Comparison of ENCODE assay signal across 11 cellular contexts in genomic region chr2:42962521-42962953, GRCh38.
A peak's percentile ranks its signal among the peaks of the same experiment; 100 is the strongest.
DNase-seq lines count a peak whose midpoint lies in the region; ATAC-seq and TF ChIP-seq lines count a peak whose summit lies in the region.
"Had no signal": no experiment of that assay in that cellular context is flagged by ENCODE, and none has a peak within 500 bp of the region (broad histone marks: within the 10 kb centered on the region; RNA-seq: fewer than 3 reads in every experiment).

No MANE protein-coding gene starts in this region.

- no peaks in the 10 kb centered on the region for H3K36me3 ChIP-seq in BLaER1

- no peaks in the 10 kb centered on the region for H3K36me3 Mint-ChIP-seq in HFFc6 (ENCODE audit: low read depth)
- H3K36me3 Mint-ChIP-seq in neural crest cell (ENCODE audit: low read depth) = no peaks in the 10 kb centered on the region
- no peaks in the 10 kb centered on the region for H3K36me3 Mint-ChIP-seq in activated naive CD4-positive, alpha-beta T cell treated with anti-CD3 and anti-CD28 coated beads, Interleukin-2, amount 10 ng/mL, durations not matched to agents 7 days and 5 days
- H3K36me3 Mint-ChIP-seq in activated CD8-positive, alpha-beta memory T cell treated with anti-CD3 and anti-CD28 coated beads, Interleukin-2, amount 10 ng/mL, durations not matched to agents 7 days and 5 days = no peaks in the 10 kb centered on the region
- H3K36me3 Mint-ChIP-seq: stimulated activated memory B cell treated with anti-CD40 and anti-IgM and Interleukin-4, amounts not matched to agents 10 μg/mL and 1 μg/mL and 100 μg/mL, for 72 hours had no signal

- H3K4me3 Mint-ChIP-seq in HFFc6 (no peak overlapping the region), neural crest cell (peak overlapping the region; percentile 59)
- no peak overlapping the region for H3K4me3 Mint-ChIP-seq in activated naive CD4-positive, alpha-beta T cell treated with anti-CD3 and anti-CD28 coated beads, Interleukin-2, amount 10 ng/mL, durations not matched to agents 7 days and 5 days
- H3K4me3 Mint-ChIP-seq in activated CD8-positive, alpha-beta memory T cell treated with anti-CD3 and anti-CD28 coated beads, Interleukin-2, amount 10 ng/mL, durations not matched to agents 7 days and 5 days = no peak overlapping the region
- H3K4me3 Mint-ChIP-seq: stimulated activated memory B cell treated with anti-CD40 and anti-IgM and Interleukin-4, amounts not matched to agents 10 μg/mL and 1 μg/mL and 100 μg/mL, for 72 hours had no signal

- no peak for ATAC-seq in HG02763 (IDR thresholded peaks at IDR 0.05; ENCODE audit: unreplicated experiment)
- ATAC-seq in activated CD8-positive, alpha-beta memory T cell treated with anti-CD3 and anti-CD28 coated beads, Interleukin-2, amount 10 ng/mL, durations not matched to agents 7 days and 5 days = no peak
- ATAC-seq: HCT116; stimulated activated memory B cell treated with anti-CD40 and anti-IgM and Interleukin-4, amounts not matched to agents 10 μg/mL and 1 μg/mL and 100 μg/mL, for 72 hours had no signal

- H3K4me1 Mint-ChIP-seq in HFFc6 (ENCODE audit: low read depth) (peaks cover 50% of the 10 kb centered on the region), neural crest cell (peaks cover 48% of the 10 kb centered on the region)
- peaks cover 9% of the 10 kb centered on the region for H3K4me1 Mint-ChIP-seq in activated naive CD4-positive, alpha-beta T cell treated with anti-CD3 and anti-CD28 coated beads, Interleukin-2, amount 10 ng/mL, durations not matched to agents 7 days and 5 days
- H3K4me1 Mint-ChIP-seq in activated CD8-positive, alpha-beta memory T cell treated with anti-CD3 and anti-CD28 coated beads, Interleukin-2, amount 10 ng/mL, durations not matched to agents 7 days and 5 days = peaks cover 10% of the 10 kb centered on the region

- H3K27ac Mint-ChIP-seq in HFFc6 = peak overlapping the region; percentile 12; the same call in 1 of the 2 replicates
- peak overlapping the region; percentile 75 for H3K27ac Mint-ChIP-seq in neural crest cell (ENCODE audit: unreplicated experiment)
- H3K27ac Mint-ChIP-seq in activated naive CD4-positive, alpha-beta T cell treated with anti-CD3 and anti-CD28 coated beads, Interleukin-2, amount 10 ng/mL, durations not matched to agents 7 days and 5 days = no peak overlapping the region
- H3K27ac Mint-ChIP-seq in activated CD8-positive, alpha-beta memory T cell treated with anti-CD3 and anti-CD28 coated beads, Interleukin-2, amount 10 ng/mL, durations not matched to agents 7 days and 5 days = no peak overlapping the region
- H3K27ac Mint-ChIP-seq: stimulated activated memory B cell treated with anti-CD40 and anti-IgM and Interleukin-4, amounts not matched to agents 10 μg/mL and 1 μg/mL and 100 μg/mL, for 72 hours had no signal

- TF ChIP-seq CTCF in HFFc6 (IDR thresholded peaks at IDR 0.05) (no peak), choroid plexus epithelial cell (conservative IDR thresholded peaks at IDR 0.05; ENCODE audit: low read depth, low read length) (no peak), neural crest cell (conservative IDR thresholded peaks at IDR 0.05) (no peak)

- no peak for DNase-seq in HFFc6
- peak; percentile 39 for DNase-seq in choroid plexus epithelial cell (ENCODE audit: low read depth)
- DNase-seq in neural crest cell (ENCODE audit: low read depth, low spot score) = no peak
- no peak for DNase-seq in HPDE6-E6E7 (ENCODE audit: extremely low spot score)
- no peak for DNase-seq in activated naive CD4-positive, alpha-beta T cell treated with anti-CD3 and anti-CD28 coated beads, Interleukin-2, amount 10 ng/mL, durations not matched to agents 7 days and 5 days
- no peak for DNase-seq in activated CD8-positive, alpha-beta memory T cell treated with anti-CD3 and anti-CD28 coated beads, Interleukin-2, amount 10 ng/mL, durations not matched to agents 7 days and 5 days
- DNase-seq: SHP77 treated with DMSO at 0.1 percent for 48 hours had no signal

- H3K27me3 ChIP-seq in BLaER1 = no peaks in the 10 kb centered on the region

- H3K4me3 ChIP-seq in BLaER1 (peak overlapping the region; percentile 37), choroid plexus epithelial cell (ENCODE audit: low read depth, low read length) (no peak overlapping the region)

- no peaks in the 10 kb centered on the region for H3K9me3 Mint-ChIP-seq in HFFc6
- H3K9me3 Mint-ChIP-seq in neural crest cell = no peaks in the 10 kb centered on the region
- H3K9me3 Mint-ChIP-seq in activated naive CD4-positive, alpha-beta T cell treated with anti-CD3 and anti-CD28 coated beads, Interleukin-2, amount 10 ng/mL, durations not matched to agents 7 days and 5 days = no peaks in the 10 kb centered on the region
- no peaks in the 10 kb centered on the region for H3K9me3 Mint-ChIP-seq in activated CD8-positive, alpha-beta memory T cell treated with anti-CD3 and anti-CD28 coated beads, Interleukin-2, amount 10 ng/mL, durations not matched to agents 7 days and 5 days (ENCODE audit: low read depth)
- H3K9me3 Mint-ChIP-seq: stimulated activated memory B cell treated with anti-CD40 and anti-IgM and Interleukin-4, amounts not matched to agents 10 μg/mL and 1 μg/mL and 100 μg/mL, for 72 hours had no signal

- H4K20me1 ChIP-seq in BLaER1 = no peaks in the 10 kb centered on the region

- H3K27ac ChIP-seq in BLaER1 = peak overlapping the region; percentile 96

- H3K9ac ChIP-seq in BLaER1 = peak overlapping the region; percentile 86

- H3K4me2 ChIP-seq in BLaER1 = peak overlapping the region; percentile 87

- CTCF ChIA-PET in activated naive CD4-positive, alpha-beta T cell treated with anti-CD3 and anti-CD28 coated beads, Interleukin-2, amount 10 ng/mL, durations not matched to agents 7 days and 5 days (lab: Charles Lee) = interaction anchor here (0.6 to 2.0 kb wide), 6 partner anchors 12 to 522 kb away, joined by 3 to 9 read pairs (median 3); no protein-coding TSS in a partner anchor
- CTCF ChIA-PET in activated CD8-positive, alpha-beta memory T cell treated with anti-CD3 and anti-CD28 coated beads, Interleukin-2, amount 10 ng/mL, durations not matched to agents 7 days and 5 days (lab: Charles Lee) = interaction anchor here (1.7 to 2.1 kb wide), 3 partner anchors 11 to 164 kb away, joined by 5 to 6 read pairs (median 5); no protein-coding TSS in a partner anchor

- H3K9me3 ChIP-seq in BLaER1 = no peaks in the 10 kb centered on the region

- H3K27me3 Mint-ChIP-seq in HFFc6 (ENCODE audit: insufficient read depth) (peaks cover 2% of the 10 kb centered on the region), neural crest cell (ENCODE audit: low read depth) (no peaks in the 10 kb centered on the region)
- peaks cover 60% of the 10 kb centered on the region for H3K27me3 Mint-ChIP-seq in activated naive CD4-positive, alpha-beta T cell treated with anti-CD3 and anti-CD28 coated beads, Interleukin-2, amount 10 ng/mL, durations not matched to agents 7 days and 5 days
- H3K27me3 Mint-ChIP-seq in activated CD8-positive, alpha-beta memory T cell treated with anti-CD3 and anti-CD28 coated beads, Interleukin-2, amount 10 ng/mL, durations not matched to agents 7 days and 5 days = peaks cover 14% of the 10 kb centered on the region
- H3K27me3 Mint-ChIP-seq: stimulated activated memory B cell treated with anti-CD40 and anti-IgM and Interleukin-4, amounts not matched to agents 10 μg/mL and 1 μg/mL and 100 μg/mL, for 72 hours had no signal

- peaks cover 82% of the 10 kb centered on the region for H3K4me1 ChIP-seq in BLaER1

Comparison
In these comparisons a context has a peak if more than half of its experiments do, and no peak if none do; other contexts are left out.
1. H3K27ac Mint-ChIP-seq: peak in HFFc6 (single experiment) and neural crest cell (single experiment); none in activated naive CD4-positive, alpha-beta T cell treated with anti-CD3 and anti-CD28 coated beads, Interleukin-2, amount 10 ng/mL, durations not matched to agents 7 days and 5 days (single experiment) and activated CD8-positive, alpha-beta memory T cell treated with anti-CD3 and anti-CD28 coated beads, Interleukin-2, amount 10 ng/mL, durations not matched to agents 7 days and 5 days (single experiment).